ENCODE assay signal across 8 cellular contexts in the genomic region with DNA sequence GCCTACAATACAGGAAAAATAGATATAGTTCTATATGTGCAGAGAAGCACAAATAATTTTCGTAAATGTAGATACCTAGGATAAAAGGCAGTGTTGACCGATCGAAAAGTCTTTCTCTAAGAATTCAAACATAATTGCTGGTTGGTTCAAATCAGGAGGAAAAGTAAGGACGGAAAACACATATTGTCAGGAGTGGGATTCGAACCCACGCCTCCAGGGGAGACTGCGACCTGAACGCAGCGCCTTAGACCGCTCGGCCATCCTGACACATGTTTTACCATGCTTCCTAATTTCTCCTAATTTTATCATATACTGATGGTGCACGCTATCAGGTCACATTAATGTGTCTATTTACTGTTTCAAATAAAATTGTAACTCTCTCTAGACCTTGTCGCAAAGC. TPM values are rescaled to one million over a fixed set of nuclear protein-coding genes. Genes with fewer than 3 reads are reported as not detected.
DNase-seq lines count a peak whose midpoint lies in the region; ATAC-seq and TF ChIP-seq lines count a peak whose summit lies in the region.
"Not testable (repeated sequence)": the region's sequence is repeated elsewhere in the genome, so short reads cannot be mapped to it uniquely, and the experiment has no call there.

No MANE protein-coding gene starts in this region.

- peak overlapping the region; percentile 55 for H3K4me3 ChIP-seq in colonic mucosa

- intact Hi-C loops in colonic mucosa (cut with DNase I), result not testable (repeated sequence)

- not testable (repeated sequence) for TF ChIP-seq CTCF in colonic mucosa (IDR thresholded peaks at IDR 0.05)

- DNase-seq in AG20443 (ENCODE audit: low spot score) (peak; percentile 36), colonic mucosa (peak; percentile 74)
- DNase-seq in NK-92 treated with Interleukin-12 subunit alpha and Interleukin-12 subunit beta, amount 100 ng/mL, for 24 hours (lab: John Stamatoyannopoulos, UW), result peak; percentile 34
- DNase-seq in activated CD4-positive, alpha-beta T cell treated with anti-CD3 and anti-CD28 coated beads, Interleukin-2, amount 50 U/mL, for 48 hours, result peak; percentile 78 to 81
- DNase-seq in stimulated activated CD4-positive, alpha-beta T cell treated with anti-CD3 and anti-CD28 coated beads, Interleukin-12 subunit alpha, Interleukin-12 subunit beta, amount 100 ng/mL, for 24 hours (ENCODE audit: low read depth in 2 of 2), result peak; percentile 66 to 84

- not testable (repeated sequence) for H3K27ac ChIP-seq in colonic mucosa
- peak overlapping the region; percentile 91 for H3K27ac ChIP-seq in layer of hippocampus (ENCODE audit: low read depth, low read length)

- not testable (repeated sequence) for H3K9ac ChIP-seq in colonic mucosa (ENCODE audit: low read depth in 2 of 2, low read length in 2 of 2)

- not testable (repeated sequence) for H3K27me3 ChIP-seq in colonic mucosa; layer of hippocampus (ENCODE audit: control insufficient read depth, insufficient read depth, low read length)

- ATAC-seq in GM19328 (IDR thresholded peaks at IDR 0.05; ENCODE audit: unreplicated experiment), result peak; percentile 29
- ATAC-seq in HG03565 (IDR thresholded peaks at IDR 0.05; ENCODE audit: unreplicated experiment), result peak; percentile 31

- not testable (repeated sequence) for H3K9me3 ChIP-seq in colonic mucosa

- H3K36me3 ChIP-seq in colonic mucosa, result not testable (repeated sequence)

- not testable (repeated sequence) for H3K4me1 ChIP-seq in colonic mucosa

RNA-seq across cellular contexts. Expression of gene HSPA6, which starts 5.8 kb away (rescaled TPM):
- 1 to 10 TPM; 1.0 to 3.6 TPM for total RNA-seq in colonic mucosa

RNA-seq across cellular contexts. Expression of gene FCGR3A, which starts 19.5 kb away (rescaled TPM):
- 10 to 100 TPM in 1 of 2 donors, 1 to 10 TPM in 1; 3.2 to 10.1 TPM for total RNA-seq in colonic mucosa

RNA-seq across cellular contexts. Expression of gene FCGR2A, which starts 24.9 kb away (rescaled TPM):
- total RNA-seq in colonic mucosa, result 10 to 100 TPM in 1 of 2 donors, 1 to 10 TPM in 1; 4.5 to 14.0 TPM
